ENCODE assay signal across 19 cellular contexts in the genomic region with DNA sequence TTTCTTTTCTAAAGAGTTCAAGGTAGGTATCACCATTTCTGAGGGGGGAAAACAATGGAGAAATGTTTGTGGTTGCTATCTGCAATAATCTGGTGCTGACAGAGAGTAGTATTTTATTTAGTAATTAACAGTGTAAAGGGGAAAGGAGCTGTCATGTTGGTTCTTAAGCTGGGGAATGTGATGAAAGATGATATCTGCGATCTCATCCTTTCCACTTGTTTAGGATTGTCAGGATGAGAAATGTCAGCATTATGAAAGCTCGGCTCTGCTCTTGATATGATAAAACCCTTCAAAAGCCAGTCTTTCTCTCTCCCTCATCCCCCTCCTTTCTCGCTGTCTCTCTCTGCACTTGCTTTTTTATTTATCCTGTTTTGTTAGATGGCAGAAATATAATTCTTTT.
"Had no signal": no experiment of that assay in that cellular context is flagged by ENCODE, and none has a peak within 500 bp of the region (broad histone marks: within the 10 kb centered on the region; RNA-seq: fewer than 3 reads in every experiment).

No MANE protein-coding gene starts in this region.

- H3K4me3 ChIP-seq: body of pancreas, cardiac muscle cell, hepatocyte, left lung, lung, testis, vagina had no signal

- H3K36me3 ChIP-seq: cardiac muscle cell, left lung, vagina had no signal

- H3K9me3 ChIP-seq: body of pancreas, left lung, testis, vagina had no signal

- H3K27me3 ChIP-seq: body of pancreas, cardiac muscle cell, testis, vagina had no signal

- H3K4me1 ChIP-seq: body of pancreas, foreskin keratinocyte, left lung, testis, vagina had no signal

- DNase-seq: activated CD4-positive, alpha-beta T cell treated with anti-CD3 and anti-CD28 coated beads for 1 hour; activated CD4-positive, alpha-beta T cell treated with anti-CD3 and anti-CD28 coated beads, Interleukin-2, amount 50 U/mL, for 1 hour; activated CD8-positive, alpha-beta T cell treated with anti-CD3 and anti-CD28 coated beads, Interleukin-2, amount 10 ng/mL, durations not matched to agents 7 days and 5 days; activated gamma-delta T cell; anterior cingulate cortex; body of pancreas; effector CD4-positive, alpha-beta T cell; foreskin keratinocyte; immature natural killer cell; left lung; naive B cell; stimulated activated CD4-positive, alpha-beta T cell treated with anti-CD3 and anti-CD28 coated beads, Interleukin-2, amount 100 ng/mL, for 48 hours; stimulated activated naive CD4-positive, alpha-beta T cell; testis; trophoblast cell had no signal
